ENCODE assay signal across 8 cellular contexts in the genomic region with DNA sequence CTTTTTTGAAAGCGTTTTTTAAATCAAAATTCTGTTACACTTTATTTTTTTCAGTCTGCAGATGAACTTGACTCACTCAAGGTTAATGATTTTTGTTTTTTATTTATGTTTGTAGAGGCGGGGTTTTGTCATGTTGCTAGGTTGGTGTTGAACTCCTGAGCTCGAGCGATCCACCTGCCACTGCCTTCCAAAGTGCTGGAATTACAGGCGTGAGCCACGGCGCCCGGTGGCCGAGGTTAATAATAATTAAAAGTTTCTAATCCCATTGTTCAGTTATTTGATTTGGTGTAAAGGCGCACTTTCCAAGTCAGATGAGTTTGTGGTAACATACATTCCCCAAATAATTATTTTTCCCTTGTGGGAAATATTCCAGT. TPM values are rescaled to one million over a fixed set of nuclear protein-coding genes. Genes with fewer than 3 reads are reported as not detected.
DNase-seq lines count a peak whose midpoint lies in the region; ATAC-seq and TF ChIP-seq lines count a peak whose summit lies in the region.

No MANE protein-coding gene starts in this region.

- peaks cover 3 to 13% (median 10%) of the 10 kb centered on the region in 3 experiments; a peak in 5 of 7 replicates for H3K36me3 Mint-ChIP-seq in H9 (ENCODE audit: insufficient read depth in 1 of 3, low read depth in 3 of 3)
- peaks cover 7% of the 10 kb centered on the region for H3K36me3 Mint-ChIP-seq in T-cell

- CTCF ChIA-PET in T-cell (lab: Charles Lee), result interaction anchor here (1.3 to 2.1 kb wide), 3 partner anchors 17 to 130 kb away, joined by 4 to 7 read pairs (median 4); no protein-coding TSS in a partner anchor

- H3K27me3 Mint-ChIP-seq in H9 (ENCODE audit: low read depth) (no peaks in the 10 kb centered on the region), T-cell (no peaks in the 10 kb centered on the region)

- peaks cover 11% of the 10 kb centered on the region; the same call in 1 of the 2 replicates for H3K79me2 ChIP-seq in H9 (ENCODE audit: insufficient read depth, low read length)

- H3K9ac ChIP-seq in H9 (ENCODE audit: extremely low read depth, insufficient read length, low read length) (no peak overlapping the region), skeletal muscle satellite cell (ENCODE audit: low read depth, low read length) (peak overlapping the region; percentile 100)

- H3K9me3 Mint-ChIP-seq in H9, result no peaks in the 10 kb centered on the region
- peaks cover 0 to 4% (median 0%) of the 10 kb centered on the region in 3 donors for H3K9me3 Mint-ChIP-seq in T-cell

- no peak overlapping the region for H2AFZ ChIP-seq in H9 (ENCODE audit: low read length)

- H3K4me1 Mint-ChIP-seq in H9 (peaks cover 18 to 28% of the 10 kb centered on the region in 2 experiments), T-cell (peaks cover 70 to 75% (median 70%) of the 10 kb centered on the region in 3 donors)

- DNase-seq in H9, result no peak
- no peak for DNase-seq in T-cell
- DNase-seq in foreskin fibroblast, result no peak
- no peak for DNase-seq in globus pallidus (ENCODE audit: low spot score)
- DNase-seq in effector CD4-positive, alpha-beta T cell, result no peak

- no peak overlapping the region for H2BK120ac ChIP-seq in H9 (ENCODE audit: low read depth, low read length, poor library complexity, severe bottlenecking)

- H3K4me3 ChIP-seq in foreskin fibroblast (ENCODE audit: low read depth in 1 of 2, low read length in 2 of 2), result peak overlapping the region; percentile 94 to 97
- peak overlapping the region; percentile 95 for H3K4me3 ChIP-seq in skeletal muscle satellite cell (ENCODE audit: low read length)

- TF ChIP-seq CTCF in H9 (conservative IDR thresholded peaks at IDR 0.05), result no peak
- TF ChIP-seq CTCF in foreskin fibroblast (IDR thresholded peaks at IDR 0.05; ENCODE audit: low read depth, low read length), result no peak

- H3K27ac ChIP-seq in H9 (ENCODE audit: insufficient read length, low read depth, low read length), result no peak overlapping the region

- H3K27ac Mint-ChIP-seq in H9, result peak overlapping the region; percentile 99; a peak in 2 of 7 replicates
- peak overlapping the region; percentile 99 to 100 for H3K27ac Mint-ChIP-seq in T-cell

- H3K4ac ChIP-seq in H9 (ENCODE audit: low read depth, low read length), result no peak overlapping the region

- peaks cover 8% of the 10 kb centered on the region for H3K23me2 ChIP-seq in H9 (ENCODE audit: insufficient read length, low read depth, low read length, poor library complexity, severe bottlenecking)

- peaks cover 9% of the 10 kb centered on the region for H3K36me3 ChIP-seq in skeletal muscle satellite cell (ENCODE audit: insufficient read depth, low read length)

- H3T11ph ChIP-seq in H9 (ENCODE audit: low read length), result no peak overlapping the region

- H3K4me3 Mint-ChIP-seq in H9 (peak overlapping the region; percentile 87 to 92), T-cell (peak overlapping the region; percentile 92 to 99 (median 97))

- H2BK12ac ChIP-seq in H9 (ENCODE audit: insufficient read length, low read depth, low read length), result no peak overlapping the region

- H4K5ac ChIP-seq in H9 (ENCODE audit: insufficient read length, low read depth, low read length), result no peak overlapping the region

- H3K56ac ChIP-seq in H9 (ENCODE audit: insufficient read length, low read depth, low read length), result no peak overlapping the region

- no peak overlapping the region for H3K18ac ChIP-seq in H9 (ENCODE audit: insufficient read length, low read depth, low read length)

- H3K27me3 ChIP-seq in H9 (ENCODE audit: insufficient read depth, low read length) (no peaks in the 10 kb centered on the region), skeletal muscle satellite cell (ENCODE audit: control insufficient read depth, insufficient read depth, low read length) (no peaks in the 10 kb centered on the region)

- H4K20me1 ChIP-seq in H9 (ENCODE audit: control insufficient read depth, insufficient read depth, insufficient read length), result no peaks in the 10 kb centered on the region

- no CpG with 5 or more reads among the region's 10 CpGs for WGBS in H9 (ENCODE audit: extremely low coverage, insufficient read length, low lambda C conversion rate)

- no peak overlapping the region for H2BK15ac ChIP-seq in H9 (ENCODE audit: low read depth, low read length)

- no peaks in the 10 kb centered on the region for H3K9me3 ChIP-seq in H9 (ENCODE audit: control insufficient read depth, low read depth, low read length)
- no peaks in the 10 kb centered on the region for H3K9me3 ChIP-seq in skeletal muscle satellite cell (replicated peaks; ENCODE audit: low read length)

- no peak overlapping the region for H3K14ac ChIP-seq in H9 (ENCODE audit: insufficient read depth, low read length)

- H4K91ac ChIP-seq in H9 (ENCODE audit: insufficient read length, low read depth, low read length), result no peak overlapping the region

- H3K4me2 ChIP-seq in H9 (ENCODE audit: insufficient read depth, insufficient read length, low read length) (peak overlapping the region; percentile 57), skeletal muscle satellite cell (ENCODE audit: low read length) (peak overlapping the region; percentile 95)

- no peak overlapping the region for H3K23ac ChIP-seq in H9 (ENCODE audit: insufficient read length, low read depth, low read length)

- no peak overlapping the region for H2BK20ac ChIP-seq in H9 (ENCODE audit: low read depth, low read length, poor library complexity, severe bottlenecking)

- no peaks in the 10 kb centered on the region for H3K79me1 ChIP-seq in H9 (ENCODE audit: insufficient read depth, low read depth, low read length, poor library complexity, severe bottlenecking)

- H3K4me1 ChIP-seq in H9 (ENCODE audit: insufficient read depth, low read length), result no peaks in the 10 kb centered on the region
- peaks cover 17% of the 10 kb centered on the region for H3K4me1 ChIP-seq in skeletal muscle satellite cell (ENCODE audit: control insufficient read depth, insufficient read depth, low read length)

- POLR2A ChIA-PET in T-cell (lab: Charles Lee), result interaction anchor here (0.5 to 4.1 kb wide), 12 partner anchors 9 to 1973 kb away, joined by 3 to 27 read pairs (median 4); partner anchors contain the start of gene ST8SIA4 (in 1 of the 2)

- H4K8ac ChIP-seq in H9 (replicated peaks; ENCODE audit: insufficient read length, low read depth, low read length), result no peak overlapping the region

- H2BK5ac ChIP-seq in H9 (ENCODE audit: insufficient read length, low read length), result no peak overlapping the region

- ATAC-seq in T-cell (replicated peaks in 1 of 4) (no peak), GM19397 (IDR thresholded peaks at IDR 0.05; ENCODE audit: unreplicated experiment) (no peak), HG03108 (IDR thresholded peaks at IDR 0.05; ENCODE audit: unreplicated experiment) (no peak)

- no peak overlapping the region for H2AK5ac ChIP-seq in H9 (ENCODE audit: insufficient read length, low read length)

RNA-seq across cellular contexts. Expression of gene CHD1, which starts 1.2 kb away (rescaled TPM):
- 62.7 and 63.5 TPM in 2 replicates for total RNA-seq in H9 (2021)
- 100 to 1,000 TPM in 2 of 5 donors, 10 to 100 TPM in 3; 61.5 to 150 (median 64.9) TPM for total RNA-seq in T-cell
- 36.9 and 47.7 TPM in 2 replicates for total RNA-seq in skeletal muscle satellite cell (2012; rRNA removed)
